Comparison of ENCODE assay signal across 1 cellular context in the genomic region with DNA sequence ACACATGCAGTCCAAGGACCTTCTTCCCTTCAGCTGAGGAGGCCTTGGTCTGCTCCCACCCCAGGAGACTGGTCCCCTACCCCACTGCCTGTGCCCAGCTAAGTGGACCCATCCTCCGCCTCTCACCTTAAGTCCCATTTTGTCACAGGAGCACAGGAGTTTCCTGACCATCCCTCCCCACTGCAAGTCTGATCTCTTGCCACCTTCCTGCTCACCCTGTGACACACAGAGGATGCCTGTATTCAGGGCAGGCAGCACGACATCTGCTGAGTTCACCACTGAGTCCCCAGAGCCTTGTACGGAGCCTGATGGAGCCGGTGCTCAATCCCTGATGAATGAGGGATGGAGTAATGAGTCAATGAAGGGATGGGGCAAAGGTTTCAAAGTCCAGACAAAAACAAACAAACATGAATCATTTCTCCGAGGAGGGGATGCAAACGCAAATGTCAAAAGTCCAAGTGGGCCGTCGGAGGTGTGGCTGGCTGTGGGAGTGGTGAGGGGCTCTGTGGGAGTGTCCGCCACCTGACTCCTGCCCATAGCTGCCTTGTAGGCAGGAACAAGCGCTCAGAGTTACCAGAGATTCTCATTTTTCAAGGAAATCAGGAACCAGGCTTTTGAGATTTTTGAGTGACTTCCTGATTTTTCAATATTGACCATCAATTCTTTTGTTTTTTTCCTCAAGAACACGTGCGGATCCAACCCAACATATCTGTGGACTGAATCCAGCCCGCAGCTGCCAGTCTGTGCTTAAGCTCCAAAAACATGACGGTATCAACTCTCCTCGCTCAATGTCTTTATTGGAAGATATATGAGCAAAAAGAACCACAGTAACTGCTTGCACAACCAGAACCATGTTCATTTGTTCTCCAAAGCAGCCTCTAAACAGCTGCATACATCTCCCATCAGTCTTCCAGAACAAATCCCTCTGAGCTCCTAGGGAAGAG.
TF ChIP-seq lines count a peak whose summit lies in the region.

No MANE protein-coding gene starts in this region.

TF ChIP-seq in HepG2, 621 proteins besides CTCF, POLR2A, EP300 and RAD21 (continued from another document and continues in another):
- TF ChIP-seq, protein P1, sequence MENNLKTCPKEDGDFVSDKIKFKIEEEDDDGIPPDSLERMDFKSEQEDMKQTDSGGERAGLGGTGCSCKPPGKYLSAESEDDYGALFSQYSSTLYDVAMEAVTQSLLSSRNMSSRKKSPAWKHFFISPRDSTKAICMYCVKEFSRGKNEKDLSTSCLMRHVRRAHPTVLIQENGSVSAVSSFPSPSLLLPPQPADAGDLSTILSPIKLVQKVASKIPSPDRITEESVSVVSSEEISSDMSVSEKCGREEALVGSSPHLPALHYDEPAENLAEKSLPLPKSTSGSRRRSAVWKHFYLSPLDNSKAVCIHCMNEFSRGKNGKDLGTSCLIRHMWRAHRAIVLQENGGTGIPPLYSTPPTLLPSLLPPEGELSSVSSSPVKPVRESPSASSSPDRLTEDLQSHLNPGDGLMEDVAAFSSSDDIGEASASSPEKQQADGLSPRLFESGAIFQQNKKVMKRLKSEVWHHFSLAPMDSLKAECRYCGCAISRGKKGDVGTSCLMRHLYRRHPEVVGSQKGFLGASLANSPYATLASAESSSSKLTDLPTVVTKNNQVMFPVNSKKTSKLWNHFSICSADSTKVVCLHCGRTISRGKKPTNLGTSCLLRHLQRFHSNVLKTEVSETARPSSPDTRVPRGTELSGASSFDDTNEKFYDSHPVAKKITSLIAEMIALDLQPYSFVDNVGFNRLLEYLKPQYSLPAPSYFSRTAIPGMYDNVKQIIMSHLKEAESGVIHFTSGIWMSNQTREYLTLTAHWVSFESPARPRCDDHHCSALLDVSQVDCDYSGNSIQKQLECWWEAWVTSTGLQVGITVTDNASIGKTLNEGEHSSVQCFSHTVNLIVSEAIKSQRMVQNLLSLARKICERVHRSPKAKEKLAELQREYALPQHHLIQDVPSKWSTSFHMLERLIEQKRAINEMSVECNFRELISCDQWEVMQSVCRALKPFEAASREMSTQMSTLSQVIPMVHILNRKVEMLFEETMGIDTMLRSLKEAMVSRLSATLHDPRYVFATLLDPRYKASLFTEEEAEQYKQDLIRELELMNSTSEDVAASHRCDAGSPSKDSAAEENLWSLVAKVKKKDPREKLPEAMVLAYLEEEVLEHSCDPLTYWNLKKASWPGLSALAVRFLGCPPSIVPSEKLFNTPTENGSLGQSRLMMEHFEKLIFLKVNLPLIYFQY (CRISPR knock-in tag; IDR thresholded peaks at IDR 0.05; ENCODE audit: borderline replicate concordance), result peak; percentile 25; the same call in 1 of the 2 replicates
- TF ChIP-seq POLR2G (IDR thresholded peaks at IDR 0.05; ENCODE audit: low read depth, low read length) (0 out of 2 replicates have a peak, but pooled peaks have one; percentile 21), REL (CRISPR knock-in tag; conservative IDR thresholded peaks at IDR 0.05) (no peak), ISL2 (CRISPR knock-in tag; IDR thresholded peaks at IDR 0.05) (peak; percentile 64; the same call in 1 of the 2 replicates), PITX1 (CRISPR knock-in tag; IDR thresholded peaks at IDR 0.05) (peak; percentile 80), ZNF607 (CRISPR knock-in tag; IDR thresholded peaks at IDR 0.05; ENCODE audit: borderline replicate concordance) (0 out of 2 replicates have a peak, but pooled peaks have one; percentile 14), HMG20B (CRISPR knock-in tag; conservative IDR thresholded peaks at IDR 0.05) (peak; percentile 54; the same call in 1 of the 2 replicates), ZNF17 (CRISPR knock-in tag; IDR thresholded peaks at IDR 0.05) (no peak), ZBTB3 (CRISPR knock-in tag; IDR thresholded peaks at IDR 0.05; ENCODE audit: borderline replicate concordance, low read depth) (no peak), KDM5B (CRISPR knock-in tag; IDR thresholded peaks at IDR 0.05; ENCODE audit: borderline replicate concordance) (0 out of 2 replicates have a peak, but pooled peaks have one; percentile 29), ATRX (CRISPR knock-in tag; IDR thresholded peaks at IDR 0.05; ENCODE audit: borderline replicate concordance) (no peak), GABPA (IDR thresholded peaks at IDR 0.05; ENCODE audit: low read depth, low read length) (no peak), GABPA (CRISPR knock-in tag; IDR thresholded peaks at IDR 0.05; ENCODE audit: low read depth) (no peak; the same call in 1 of the 2 replicates), SIN3B (IDR thresholded peaks at IDR 0.05; ENCODE audit: low read length) (no peak), JUNB (CRISPR knock-in tag; IDR thresholded peaks at IDR 0.05; ENCODE audit: borderline replicate concordance) (peak; percentile 91), TEAD2 (CRISPR knock-in tag; IDR thresholded peaks at IDR 0.05) (no peak), NFIC (IDR thresholded peaks at IDR 0.05; ENCODE audit: low read length) (peak; percentile 33; the same call in 1 of the 2 replicates), BRD4 (CRISPR knock-in tag; IDR thresholded peaks at IDR 0.05) (0 out of 2 replicates have a peak, but pooled peaks have one; percentile 15), NFE2 (CRISPR knock-in tag; IDR thresholded peaks at IDR 0.05) (no peak), ZFY (CRISPR knock-in tag; IDR thresholded peaks at IDR 0.05) (no peak), ZNF780A (CRISPR knock-in tag; IDR thresholded peaks at IDR 0.05) (no peak)
- TF ChIP-seq, protein P2, sequence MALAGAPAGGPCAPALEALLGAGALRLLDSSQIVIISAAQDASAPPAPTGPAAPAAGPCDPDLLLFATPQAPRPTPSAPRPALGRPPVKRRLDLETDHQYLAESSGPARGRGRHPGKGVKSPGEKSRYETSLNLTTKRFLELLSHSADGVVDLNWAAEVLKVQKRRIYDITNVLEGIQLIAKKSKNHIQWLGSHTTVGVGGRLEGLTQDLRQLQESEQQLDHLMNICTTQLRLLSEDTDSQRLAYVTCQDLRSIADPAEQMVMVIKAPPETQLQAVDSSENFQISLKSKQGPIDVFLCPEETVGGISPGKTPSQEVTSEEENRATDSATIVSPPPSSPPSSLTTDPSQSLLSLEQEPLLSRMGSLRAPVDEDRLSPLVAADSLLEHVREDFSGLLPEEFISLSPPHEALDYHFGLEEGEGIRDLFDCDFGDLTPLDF (CRISPR knock-in tag; IDR thresholded peaks at IDR 0.05), result no peak
- TF ChIP-seq, protein P3, sequence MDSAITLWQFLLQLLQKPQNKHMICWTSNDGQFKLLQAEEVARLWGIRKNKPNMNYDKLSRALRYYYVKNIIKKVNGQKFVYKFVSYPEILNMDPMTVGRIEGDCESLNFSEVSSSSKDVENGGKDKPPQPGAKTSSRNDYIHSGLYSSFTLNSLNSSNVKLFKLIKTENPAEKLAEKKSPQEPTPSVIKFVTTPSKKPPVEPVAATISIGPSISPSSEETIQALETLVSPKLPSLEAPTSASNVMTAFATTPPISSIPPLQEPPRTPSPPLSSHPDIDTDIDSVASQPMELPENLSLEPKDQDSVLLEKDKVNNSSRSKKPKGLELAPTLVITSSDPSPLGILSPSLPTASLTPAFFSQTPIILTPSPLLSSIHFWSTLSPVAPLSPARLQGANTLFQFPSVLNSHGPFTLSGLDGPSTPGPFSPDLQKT (CRISPR knock-in tag; IDR thresholded peaks at IDR 0.05; ENCODE audit: borderline replicate concordance), result no peak
- TF ChIP-seq, protein P4, sequence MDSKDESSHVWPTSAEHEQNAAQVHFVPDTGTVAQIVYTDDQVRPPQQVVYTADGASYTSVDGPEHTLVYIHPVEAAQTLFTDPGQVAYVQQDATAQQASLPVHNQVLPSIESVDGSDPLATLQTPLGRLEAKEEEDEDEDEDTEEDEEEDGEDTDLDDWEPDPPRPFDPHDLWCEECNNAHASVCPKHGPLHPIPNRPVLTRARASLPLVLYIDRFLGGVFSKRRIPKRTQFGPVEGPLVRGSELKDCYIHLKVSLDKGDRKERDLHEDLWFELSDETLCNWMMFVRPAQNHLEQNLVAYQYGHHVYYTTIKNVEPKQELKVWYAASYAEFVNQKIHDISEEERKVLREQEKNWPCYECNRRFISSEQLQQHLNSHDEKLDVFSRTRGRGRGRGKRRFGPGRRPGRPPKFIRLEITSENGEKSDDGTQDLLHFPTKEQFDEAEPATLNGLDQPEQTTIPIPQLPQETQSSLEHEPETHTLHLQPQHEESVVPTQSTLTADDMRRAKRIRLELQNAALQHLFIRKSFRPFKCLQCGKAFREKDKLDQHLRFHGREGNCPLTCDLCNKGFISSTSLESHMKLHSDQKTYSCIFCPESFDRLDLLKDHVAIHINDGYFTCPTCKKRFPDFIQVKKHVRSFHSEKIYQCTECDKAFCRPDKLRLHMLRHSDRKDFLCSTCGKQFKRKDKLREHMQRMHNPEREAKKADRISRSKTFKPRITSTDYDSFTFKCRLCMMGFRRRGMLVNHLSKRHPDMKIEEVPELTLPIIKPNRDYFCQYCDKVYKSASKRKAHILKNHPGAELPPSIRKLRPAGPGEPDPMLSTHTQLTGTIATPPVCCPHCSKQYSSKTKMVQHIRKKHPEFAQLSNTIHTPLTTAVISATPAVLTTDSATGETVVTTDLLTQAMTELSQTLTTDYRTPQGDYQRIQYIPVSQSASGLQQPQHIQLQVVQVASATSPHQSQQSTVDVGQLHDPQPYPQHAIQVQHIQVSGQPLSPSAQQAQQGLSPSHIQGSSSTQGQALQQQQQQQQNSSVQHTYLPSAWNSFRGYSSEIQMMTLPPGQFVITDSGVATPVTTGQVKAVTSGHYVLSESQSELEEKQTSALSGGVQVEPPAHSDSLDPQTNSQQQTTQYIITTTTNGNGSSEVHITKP (CRISPR knock-in tag; IDR thresholded peaks at IDR 0.05; ENCODE audit: low read depth), result no peak
- TF ChIP-seq, protein P5, sequence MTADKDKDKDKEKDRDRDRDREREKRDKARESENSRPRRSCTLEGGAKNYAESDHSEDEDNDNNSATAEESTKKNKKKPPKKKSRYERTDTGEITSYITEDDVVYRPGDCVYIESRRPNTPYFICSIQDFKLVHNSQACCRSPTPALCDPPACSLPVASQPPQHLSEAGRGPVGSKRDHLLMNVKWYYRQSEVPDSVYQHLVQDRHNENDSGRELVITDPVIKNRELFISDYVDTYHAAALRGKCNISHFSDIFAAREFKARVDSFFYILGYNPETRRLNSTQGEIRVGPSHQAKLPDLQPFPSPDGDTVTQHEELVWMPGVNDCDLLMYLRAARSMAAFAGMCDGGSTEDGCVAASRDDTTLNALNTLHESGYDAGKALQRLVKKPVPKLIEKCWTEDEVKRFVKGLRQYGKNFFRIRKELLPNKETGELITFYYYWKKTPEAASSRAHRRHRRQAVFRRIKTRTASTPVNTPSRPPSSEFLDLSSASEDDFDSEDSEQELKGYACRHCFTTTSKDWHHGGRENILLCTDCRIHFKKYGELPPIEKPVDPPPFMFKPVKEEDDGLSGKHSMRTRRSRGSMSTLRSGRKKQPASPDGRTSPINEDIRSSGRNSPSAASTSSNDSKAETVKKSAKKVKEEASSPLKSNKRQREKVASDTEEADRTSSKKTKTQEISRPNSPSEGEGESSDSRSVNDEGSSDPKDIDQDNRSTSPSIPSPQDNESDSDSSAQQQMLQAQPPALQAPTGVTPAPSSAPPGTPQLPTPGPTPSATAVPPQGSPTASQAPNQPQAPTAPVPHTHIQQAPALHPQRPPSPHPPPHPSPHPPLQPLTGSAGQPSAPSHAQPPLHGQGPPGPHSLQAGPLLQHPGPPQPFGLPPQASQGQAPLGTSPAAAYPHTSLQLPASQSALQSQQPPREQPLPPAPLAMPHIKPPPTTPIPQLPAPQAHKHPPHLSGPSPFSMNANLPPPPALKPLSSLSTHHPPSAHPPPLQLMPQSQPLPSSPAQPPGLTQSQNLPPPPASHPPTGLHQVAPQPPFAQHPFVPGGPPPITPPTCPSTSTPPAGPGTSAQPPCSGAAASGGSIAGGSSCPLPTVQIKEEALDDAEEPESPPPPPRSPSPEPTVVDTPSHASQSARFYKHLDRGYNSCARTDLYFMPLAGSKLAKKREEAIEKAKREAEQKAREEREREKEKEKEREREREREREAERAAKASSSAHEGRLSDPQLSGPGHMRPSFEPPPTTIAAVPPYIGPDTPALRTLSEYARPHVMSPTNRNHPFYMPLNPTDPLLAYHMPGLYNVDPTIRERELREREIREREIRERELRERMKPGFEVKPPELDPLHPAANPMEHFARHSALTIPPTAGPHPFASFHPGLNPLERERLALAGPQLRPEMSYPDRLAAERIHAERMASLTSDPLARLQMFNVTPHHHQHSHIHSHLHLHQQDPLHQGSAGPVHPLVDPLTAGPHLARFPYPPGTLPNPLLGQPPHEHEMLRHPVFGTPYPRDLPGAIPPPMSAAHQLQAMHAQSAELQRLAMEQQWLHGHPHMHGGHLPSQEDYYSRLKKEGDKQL (CRISPR knock-in tag; IDR thresholded peaks at IDR 0.05; ENCODE audit: low read depth), result peak; percentile 59; the same call in 1 of the 2 replicates
- TF ChIP-seq, protein P6, sequence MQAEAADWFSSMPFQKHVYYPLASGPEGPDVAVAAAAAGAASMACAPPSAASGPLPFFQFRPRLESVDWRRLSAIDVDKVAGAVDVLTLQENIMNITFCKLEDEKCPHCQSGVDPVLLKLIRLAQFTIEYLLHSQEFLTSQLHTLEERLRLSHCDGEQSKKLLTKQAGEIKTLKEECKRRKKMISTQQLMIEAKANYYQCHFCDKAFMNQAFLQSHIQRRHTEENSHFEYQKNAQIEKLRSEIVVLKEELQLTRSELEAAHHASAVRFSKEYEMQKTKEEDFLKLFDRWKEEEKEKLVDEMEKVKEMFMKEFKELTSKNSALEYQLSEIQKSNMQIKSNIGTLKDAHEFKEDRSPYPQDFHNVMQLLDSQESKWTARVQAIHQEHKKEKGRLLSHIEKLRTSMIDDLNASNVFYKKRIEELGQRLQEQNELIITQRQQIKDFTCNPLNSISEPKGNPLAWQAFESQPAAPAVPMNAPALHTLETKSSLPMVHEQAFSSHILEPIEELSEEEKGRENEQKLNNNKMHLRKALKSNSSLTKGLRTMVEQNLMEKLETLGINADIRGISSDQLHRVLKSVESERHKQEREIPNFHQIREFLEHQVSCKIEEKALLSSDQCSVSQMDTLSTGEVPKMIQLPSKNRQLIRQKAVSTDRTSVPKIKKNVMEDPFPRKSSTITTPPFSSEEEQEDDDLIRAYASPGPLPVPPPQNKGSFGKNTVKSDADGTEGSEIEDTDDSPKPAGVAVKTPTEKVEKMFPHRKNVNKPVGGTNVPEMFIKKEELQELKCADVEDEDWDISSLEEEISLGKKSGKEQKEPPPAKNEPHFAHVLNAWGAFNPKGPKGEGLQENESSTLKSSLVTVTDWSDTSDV (CRISPR knock-in tag; IDR thresholded peaks at IDR 0.05), result no peak
- TF ChIP-seq, protein P7, sequence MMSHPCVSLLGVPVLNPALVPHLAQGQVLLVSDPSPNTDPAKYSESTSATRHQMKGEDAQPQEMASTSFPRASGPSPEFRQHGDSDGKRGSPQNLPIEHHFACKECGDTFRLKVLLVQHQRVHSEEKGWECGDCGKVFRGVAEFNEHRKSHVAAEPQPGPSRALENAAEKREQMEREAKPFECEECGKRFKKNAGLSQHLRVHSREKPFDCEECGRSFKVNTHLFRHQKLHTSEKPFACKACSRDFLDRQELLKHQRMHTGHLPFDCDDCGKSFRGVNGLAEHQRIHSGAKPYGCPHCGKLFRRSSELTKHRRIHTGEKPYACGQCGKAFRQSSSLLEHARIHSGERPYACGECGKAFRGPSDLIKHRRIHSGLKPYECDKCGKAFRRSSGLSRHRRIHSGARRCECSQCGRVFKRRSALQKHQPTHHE (CRISPR knock-in tag; IDR thresholded peaks at IDR 0.05; ENCODE audit: borderline replicate concordance), result 0 out of 2 replicates have a peak, but pooled peaks have one; percentile 42
- TF ChIP-seq, protein P8, sequence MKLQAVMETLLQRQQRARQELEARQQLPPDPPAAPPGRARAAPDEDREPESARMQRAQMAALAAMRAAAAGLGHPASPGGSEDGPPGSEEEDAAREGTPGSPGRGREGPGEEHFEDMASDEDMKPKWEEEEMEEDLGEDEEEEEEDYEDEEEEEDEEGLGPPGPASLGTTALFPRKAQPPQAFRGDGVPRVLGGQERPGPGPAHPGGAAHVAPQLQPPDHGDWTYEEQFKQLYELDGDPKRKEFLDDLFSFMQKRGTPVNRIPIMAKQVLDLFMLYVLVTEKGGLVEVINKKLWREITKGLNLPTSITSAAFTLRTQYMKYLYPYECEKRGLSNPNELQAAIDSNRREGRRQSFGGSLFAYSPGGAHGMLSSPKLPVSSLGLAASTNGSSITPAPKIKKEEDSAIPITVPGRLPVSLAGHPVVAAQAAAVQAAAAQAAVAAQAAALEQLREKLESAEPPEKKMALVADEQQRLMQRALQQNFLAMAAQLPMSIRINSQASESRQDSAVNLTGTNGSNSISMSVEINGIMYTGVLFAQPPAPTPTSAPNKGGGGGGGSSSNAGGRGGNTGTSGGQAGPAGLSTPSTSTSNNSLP (IDR thresholded peaks at IDR 0.05; ENCODE audit: low read depth, low read length), result peak; percentile 88
